17 cellular contexts compared by ENCODE assay signal in genomic region chr1:22880174-22880601, GRCh38.
A peak's percentile ranks its signal among the peaks of the same experiment; 100 is the strongest.
DNase-seq lines count a peak whose midpoint lies in the region; ATAC-seq, FAIRE-seq and TF ChIP-seq lines count a peak whose summit lies in the region.
"Had no signal": no experiment of that assay in that cellular context is flagged by ENCODE, and none has a peak within 500 bp of the region (broad histone marks: within the 10 kb centered on the region; RNA-seq: fewer than 3 reads in every experiment).

No MANE protein-coding gene starts in this region.

- H3K36me3 ChIP-seq in PC-3 (ENCODE audit: low read depth, low read length) (no peaks in the 10 kb centered on the region), bronchial epithelial cell (ENCODE audit: control insufficient read depth, insufficient read depth, low read length) (no peaks in the 10 kb centered on the region), mesodermal cell (ENCODE audit: control insufficient read depth, insufficient read depth, low read length) (no peaks in the 10 kb centered on the region), neural progenitor cell (no peaks in the 10 kb centered on the region)

- H3K4me2 ChIP-seq in PC-3 (ENCODE audit: low read length) (no peak overlapping the region), neural progenitor cell (no peak overlapping the region)

- ATAC-seq in PC-3 (peak; percentile 68), GM18517 (IDR thresholded peaks at IDR 0.05; ENCODE audit: unreplicated experiment) (no peak)
- ATAC-seq: sciatic nerve had no signal

- TF ChIP-seq CTCF in PC-3 (conservative IDR thresholded peaks at IDR 0.05; ENCODE audit: low read depth, low read length) (no peak), bronchial epithelial cell (IDR thresholded peaks at IDR 0.05; ENCODE audit: insufficient read depth, low read length, severe bottlenecking) (no peak), neural progenitor cell (IDR thresholded peaks at IDR 0.05) (no peak), osteocyte (IDR thresholded peaks at IDR 0.05) (no peak)

- 71 to 80% methylated on average over 5 of the region's 5 CpGs for WGBS in mesodermal cell (ENCODE audit: insufficient coverage in 2 of 2), 2 experiments

- H3K9me3 Mint-ChIP-seq in neural progenitor cell, result no peaks in the 10 kb centered on the region
- H3K9me3 Mint-ChIP-seq in osteocyte (ENCODE audit: unreplicated experiment), result no peaks in the 10 kb centered on the region
- H3K9me3 Mint-ChIP-seq: activated CD4-positive, alpha-beta memory T cell treated with anti-CD3 and anti-CD28 coated beads, Interleukin-2, amount 10 ng/mL, durations not matched to agents 7 days and 5 days; dendritic cell treated with granulocyte-macrophage colony-stimulating factor and Interleukin-4, amounts not matched to agents 40 ng/mL and 50 ng/mL, for 4 days; natural killer cell treated with Interleukin-12 subunit alpha and Interleukin-12 subunit beta and Interleukin-15 and Interleukin-18, amount 100 ng/mL, for 72 hours had no signal

- H4K20me1 ChIP-seq in PC-3 (ENCODE audit: low read length) (no peaks in the 10 kb centered on the region), neural progenitor cell (ENCODE audit: low read depth) (no peaks in the 10 kb centered on the region)

- H3K4me3 Mint-ChIP-seq in neural progenitor cell (no peak overlapping the region), osteocyte (ENCODE audit: unreplicated experiment) (no peak overlapping the region)
- H3K4me3 Mint-ChIP-seq: activated CD4-positive, alpha-beta memory T cell treated with anti-CD3 and anti-CD28 coated beads, Interleukin-2, amount 10 ng/mL, durations not matched to agents 7 days and 5 days; dendritic cell treated with granulocyte-macrophage colony-stimulating factor and Interleukin-4, amounts not matched to agents 40 ng/mL and 50 ng/mL, for 4 days; natural killer cell treated with Interleukin-12 subunit alpha and Interleukin-12 subunit beta and Interleukin-15 and Interleukin-18, amount 100 ng/mL, for 72 hours had no signal

- H2AFZ ChIP-seq in PC-3 (ENCODE audit: low read length) (no peak overlapping the region), neural progenitor cell (replicated peaks) (no peak overlapping the region)

- H3K27ac Mint-ChIP-seq in neural progenitor cell (no peak overlapping the region), osteocyte (ENCODE audit: unreplicated experiment) (no peak overlapping the region)
- H3K27ac Mint-ChIP-seq: activated CD4-positive, alpha-beta memory T cell treated with anti-CD3 and anti-CD28 coated beads, Interleukin-2, amount 10 ng/mL, durations not matched to agents 7 days and 5 days; dendritic cell treated with granulocyte-macrophage colony-stimulating factor and Interleukin-4, amounts not matched to agents 40 ng/mL and 50 ng/mL, for 4 days; natural killer cell treated with Interleukin-12 subunit alpha and Interleukin-12 subunit beta and Interleukin-15 and Interleukin-18, amount 100 ng/mL, for 72 hours had no signal

- H3K4me1 ChIP-seq in PC-3 (ENCODE audit: insufficient read depth, low read length) (peaks cover 3% of the 10 kb centered on the region; the same call in 1 of the 2 replicates), mesodermal cell (ENCODE audit: control insufficient read depth, insufficient read depth, low read length, poor library complexity, severe bottlenecking) (peaks cover 22% of the 10 kb centered on the region), neural progenitor cell (peaks cover 24% of the 10 kb centered on the region)

- H3K27me3 ChIP-seq in PC-3 (ENCODE audit: low read length), result no peaks in the 10 kb centered on the region
- H3K27me3 ChIP-seq in bronchial epithelial cell (ENCODE audit: control insufficient read depth, insufficient read depth, low read length), result no peaks in the 10 kb centered on the region
- no peaks in the 10 kb centered on the region for H3K27me3 ChIP-seq in neural progenitor cell

- H3K27ac ChIP-seq in PC-3 (ENCODE audit: low read length), result no peak overlapping the region
- H3K27ac ChIP-seq in mesodermal cell (ENCODE audit: low read depth, low read length, severe bottlenecking), result peak overlapping the region; percentile 29
- no peak overlapping the region for H3K27ac ChIP-seq in neural progenitor cell
- H3K27ac ChIP-seq: HL-60 had no signal

- H3K4me1 Mint-ChIP-seq in neural progenitor cell (peaks cover 22% of the 10 kb centered on the region), osteocyte (ENCODE audit: unreplicated experiment) (peaks cover 23% of the 10 kb centered on the region)

- DNase-seq in ELR (ENCODE audit: low read depth) (peak; percentile 72), PC-3 (peak; percentile 15), bronchial epithelial cell (ENCODE audit: low read depth) (peak; percentile 46), neural progenitor cell (ENCODE audit: low spot score) (no peak), osteocyte (ENCODE audit: extremely low spot score, unreplicated experiment) (no peak)
- DNase-seq in activated T-cell treated with anti-CD3 and anti-CD28 coated beads, Interleukin-2, amount 50 U/mL, for 48 hours, result no peak
- DNase-seq: activated CD4-positive, alpha-beta memory T cell treated with anti-CD3 and anti-CD28 coated beads, Interleukin-2, amount 10 ng/mL, durations not matched to agents 7 days and 5 days; activated naive CD4-positive, alpha-beta T cell treated with Interleukin-2 at 50 U/mL for 16 hours; NCI-H2227 treated with DMSO at 0.1 percent for 48 hours; OCI-M1; substantia nigra had no signal

- H3K79me2 ChIP-seq in PC-3 (ENCODE audit: low read length), result no peaks in the 10 kb centered on the region
- H3K79me2 ChIP-seq in neural progenitor cell (ENCODE audit: low read depth), result no peaks in the 10 kb centered on the region

- CTCF ChIA-PET in PC-3 (lab: Charles Lee), result no interaction called here

- H3K27me3 Mint-ChIP-seq in neural progenitor cell (ENCODE audit: insufficient read depth, low read depth) (peaks cover 4% of the 10 kb centered on the region), osteocyte (ENCODE audit: unreplicated experiment) (no peaks in the 10 kb centered on the region)
- H3K27me3 Mint-ChIP-seq: activated CD4-positive, alpha-beta memory T cell treated with anti-CD3 and anti-CD28 coated beads, Interleukin-2, amount 10 ng/mL, durations not matched to agents 7 days and 5 days; natural killer cell treated with Interleukin-12 subunit alpha and Interleukin-12 subunit beta and Interleukin-15 and Interleukin-18, amount 100 ng/mL, for 72 hours had no signal

- H3K9ac ChIP-seq in PC-3 (ENCODE audit: low read length) (no peak overlapping the region), neural progenitor cell (no peak overlapping the region)

- peak; percentile 36 for FAIRE-seq in bronchial epithelial cell (lab: Jason Lieb, UNC)

- H3K4me3 ChIP-seq in PC-3 (ENCODE audit: low read length) (no peak overlapping the region), bronchial epithelial cell (ENCODE audit: low read depth, low read length) (no peak overlapping the region), mesodermal cell (ENCODE audit: extremely low read depth, insufficient read depth, low read length, poor library complexity, severe bottlenecking) (no peak overlapping the region), neural progenitor cell (no peak overlapping the region)

- H3K9me3 ChIP-seq in PC-3 (ENCODE audit: low read length) (no peaks in the 10 kb centered on the region), mesodermal cell (ENCODE audit: control insufficient read depth, low read length) (no peaks in the 10 kb centered on the region), neural progenitor cell (ENCODE audit: low read depth) (no peaks in the 10 kb centered on the region)

- H3K36me3 Mint-ChIP-seq in neural progenitor cell, result peaks cover 4% of the 10 kb centered on the region
- H3K36me3 Mint-ChIP-seq in osteocyte (ENCODE audit: unreplicated experiment), result no peaks in the 10 kb centered on the region
- H3K36me3 Mint-ChIP-seq: natural killer cell treated with Interleukin-12 subunit alpha and Interleukin-12 subunit beta and Interleukin-15 and Interleukin-18, amount 100 ng/mL, for 72 hours had no signal

- H3F3A ChIP-seq in PC-3 (ENCODE audit: low read length, unreplicated experiment) (no peaks in the 10 kb centered on the region), neural progenitor cell (ENCODE audit: low read depth) (peaks cover 28% of the 10 kb centered on the region)

- intact Hi-C loops in PC-3 (cut with micrococcal nuclease), result no loop called here

- H3K9me2 ChIP-seq in PC-3 (replicated peaks; ENCODE audit: low read length), result no peaks in the 10 kb centered on the region

- POLR2A ChIA-PET in PC-3 (lab: Charles Lee; ENCODE audit: unreplicated experiment), result no interaction called here

- BruUV-seq in PC-3 (replicated peaks; lab: Mats Ljungman, UMichigan), result no TSS peak

Comparison
In these comparisons a context has a peak if more than half of its experiments do, and no peak if none do; other contexts are left out.
1. DNase-seq: peak in ELR (single experiment), PC-3 (single experiment) and bronchial epithelial cell (single experiment); none in neural progenitor cell (single experiment), osteocyte (single experiment) and activated T-cell treated with anti-CD3 and anti-CD28 coated beads, Interleukin-2, amount 50 U/mL, for 48 hours (0 of 2).